8 cellular contexts compared by ENCODE assay signal in genomic region chr1:160205242-160205973, GRCh38. TPM values are rescaled to one million over a fixed set of nuclear protein-coding genes. Genes with fewer than 3 reads are reported as not detected.
DNase-seq lines count a peak whose midpoint lies in the region; ATAC-seq, FAIRE-seq and TF ChIP-seq lines count a peak whose summit lies in the region.

Gene PEA15, plus strand, starts transcription at chr1:160205384. Its CDS starts 6,161 bp downstream, at chr1:160211545.

- H3K9me3 Mint-ChIP-seq in activated T-helper 17 cell treated with anti-CD3 and anti-CD28 coated beads, Interleukin-2, amount 50 U/mL, for 72 hours, result no peaks in the 10 kb centered on the region
- H3K9me3 Mint-ChIP-seq in natural killer cell treated with Interleukin-12 subunit alpha and Interleukin-12 subunit beta and Interleukin-15 and Interleukin-18, amount 100 ng/mL, for 72 hours, result no peaks in the 10 kb centered on the region

- H3K4me1 ChIP-seq in A549, result peaks cover 45% of the 10 kb centered on the region

- 0% methylated on average over 7 of the region's 75 CpGs for WGBS in A549 (ENCODE audit: missing lambda C conversion rate)

- H3K36me3 Mint-ChIP-seq in activated T-helper 17 cell treated with anti-CD3 and anti-CD28 coated beads, Interleukin-2, amount 50 U/mL, for 72 hours (ENCODE audit: low read depth), result peaks cover 45% of the 10 kb centered on the region
- H3K36me3 Mint-ChIP-seq in natural killer cell treated with Interleukin-12 subunit alpha and Interleukin-12 subunit beta and Interleukin-15 and Interleukin-18, amount 100 ng/mL, for 72 hours, result no peaks in the 10 kb centered on the region

- no peak for TF ChIP-seq CTCF in A549 (IDR thresholded peaks at IDR 0.05)
- TF ChIP-seq CTCF in fibroblast of mammary gland (conservative IDR thresholded peaks at IDR 0.05; ENCODE audit: control insufficient read depth, insufficient read depth, low read depth, low read length), result no peak

- DNase-seq in A549 (ENCODE audit: low read depth in 1 of 2, low spot score in 1 of 2) (peak; percentile 60 to 87), RCC 7860 (ENCODE audit: low spot score) (peak; percentile 38), fibroblast of mammary gland (ENCODE audit: low read depth) (peak; percentile 32)
- peak; percentile 81 for DNase-seq in natural killer cell treated with Interleukin-12 subunit alpha and Interleukin-12 subunit beta and Interleukin-15 and Interleukin-18, amount 100 ng/mL, for 72 hours (ENCODE audit: low spot score)
- DNase-seq in stimulated activated naive CD4-positive, alpha-beta T cell (lab: John Stamatoyannopoulos, UW), result peak; percentile 39 to 62 (median 46)

- TF ChIP-seq POLR2A in A549 (IDR thresholded peaks at IDR 0.05; ENCODE audit: low read length), result peak; percentile 20; the same call in 1 of the 2 replicates

- ATAC-seq in A549 (peak; percentile 72 to 81), GM18498 (IDR thresholded peaks at IDR 0.05; ENCODE audit: unreplicated experiment) (peak; percentile 42), HG03175 (IDR thresholded peaks at IDR 0.05; ENCODE audit: unreplicated experiment) (peak; percentile 50)
- ATAC-seq in activated T-helper 17 cell treated with anti-CD3 and anti-CD28 coated beads, Interleukin-2, amount 50 U/mL, for 72 hours (replicated peaks), result peak; percentile 71
- peak; percentile 89 to 91 for ATAC-seq in natural killer cell treated with Interleukin-12 subunit alpha and Interleukin-12 subunit beta and Interleukin-15 and Interleukin-18, amount 100 ng/mL, for 72 hours

- TF ChIP-seq RAD21 in A549 (conservative IDR thresholded peaks at IDR 0.05 in 1 of 2, IDR thresholded peaks at IDR 0.05 in 1 of 2), result no peak

- peak within 1 kb of the TSS; percentile 98 for H3K4me2 ChIP-seq in A549

- H3K4me3 ChIP-seq in A549, result peak within 1 kb of the TSS; percentile 88
- H3K4me3 ChIP-seq in fibroblast of mammary gland (ENCODE audit: control insufficient read depth, low read depth, low read length), result peak within 1 kb of the TSS; percentile 87

- no peaks in the 10 kb centered on the region for H3K27me3 Mint-ChIP-seq in activated T-helper 17 cell treated with anti-CD3 and anti-CD28 coated beads, Interleukin-2, amount 50 U/mL, for 72 hours
- H3K27me3 Mint-ChIP-seq in natural killer cell treated with Interleukin-12 subunit alpha and Interleukin-12 subunit beta and Interleukin-15 and Interleukin-18, amount 100 ng/mL, for 72 hours, result no peaks in the 10 kb centered on the region

- no peak for TF ChIP-seq EP300 in A549 (IDR thresholded peaks at IDR 0.05)

- H3K27ac ChIP-seq in A549, result peak within 1 kb of the TSS; percentile 89 to 96

- no peaks in the 10 kb centered on the region for H3K9me3 ChIP-seq in A549

- FAIRE-seq in A549 (lab: Jason Lieb, UNC) (no peak), RCC 7860 (lab: Jason Lieb, UNC) (no peak)

- H3K27ac Mint-ChIP-seq in activated T-helper 17 cell treated with anti-CD3 and anti-CD28 coated beads, Interleukin-2, amount 50 U/mL, for 72 hours, result peak within 1 kb of the TSS; percentile 85
- H3K27ac Mint-ChIP-seq in natural killer cell treated with Interleukin-12 subunit alpha and Interleukin-12 subunit beta and Interleukin-15 and Interleukin-18, amount 100 ng/mL, for 72 hours, result peak within 1 kb of the TSS; percentile 82 to 84

- CTCF ChIA-PET in A549 (lab: Yijun Ruan, JAX), result interaction anchor here (1.1 to 7.6 kb wide), 8 partner anchors 8 to 103 kb away, joined by 3 to 86 read pairs (median 16); partner anchors contain the start of gene CASQ1

- POLR2A ChIA-PET in A549 (lab: Yijun Ruan, JAX), result no interaction called here

- peaks cover 38% of the 10 kb centered on the region for H3K4me1 Mint-ChIP-seq in activated T-helper 17 cell treated with anti-CD3 and anti-CD28 coated beads, Interleukin-2, amount 50 U/mL, for 72 hours
- H3K4me1 Mint-ChIP-seq in natural killer cell treated with Interleukin-12 subunit alpha and Interleukin-12 subunit beta and Interleukin-15 and Interleukin-18, amount 100 ng/mL, for 72 hours (ENCODE audit: low read depth in 2 of 2), result peaks cover 37 to 40% of the 10 kb centered on the region in 2 donors

- H3K4me3 Mint-ChIP-seq in activated T-helper 17 cell treated with anti-CD3 and anti-CD28 coated beads, Interleukin-2, amount 50 U/mL, for 72 hours, result peak within 1 kb of the TSS; percentile 76
- H3K4me3 Mint-ChIP-seq in natural killer cell treated with Interleukin-12 subunit alpha and Interleukin-12 subunit beta and Interleukin-15 and Interleukin-18, amount 100 ng/mL, for 72 hours, result peak within 1 kb of the TSS; percentile 88

TF ChIP-seq in A549, 52 proteins besides CTCF, POLR2A, EP300 and RAD21:
- TF ChIP-seq BCL3 (IDR thresholded peaks at IDR 0.05) (0 out of 3 replicates have a peak, but pooled peaks have one; percentile 17), TFCP2L1 (CRISPR knock-in tag; IDR thresholded peaks at IDR 0.05) (0 out of 2 replicates have a peak, but pooled peaks have one; percentile 27), PHF8 (IDR thresholded peaks at IDR 0.05; ENCODE audit: borderline replicate concordance, low read depth) (0 out of 2 replicates have a peak, but pooled peaks have one; percentile 35), CHD2 (IDR thresholded peaks at IDR 0.05; ENCODE audit: low read length, partially characterized antibody) (no peak), MYC (IDR thresholded peaks at IDR 0.05; ENCODE audit: borderline replicate concordance, low read length) (0 out of 2 replicates have a peak, but pooled peaks have one; percentile 11), ZSCAN20 (CRISPR knock-in tag; IDR thresholded peaks at IDR 0.05) (no peak), KDM5A (IDR thresholded peaks at IDR 0.05) (no peak), POLR2AphosphoS2 (conservative IDR thresholded peaks at IDR 0.05; ENCODE audit: low read length) (no peak), E2F6 (IDR thresholded peaks at IDR 0.05; ENCODE audit: borderline replicate concordance, low read depth) (0 out of 2 replicates have a peak, but pooled peaks have one; percentile 38), BHLHE40 (IDR thresholded peaks at IDR 0.05; ENCODE audit: low read depth, low read length) (no peak), JUN (IDR thresholded peaks at IDR 0.05) (peak in 1 of 2 experiments; percentile 54; a peak in 2 of 5 replicates)

RNA-seq across cellular contexts. Expression of gene PEA15, which starts in this region (rescaled TPM):
- polyA plus RNA-seq in A549 (2011; rRNA removed) (115 and 130 TPM in 2 replicates), A549 (2017; fragmentation: RNase III; extraction: RNeasy Plus Mini Kit Qiagen cat#74134 plus additional on column Dnase treatment) (136 to 157 TPM (median 150 TPM) in 3 replicates)
- 149 and 158 TPM in 2 replicates for polyA plus RNA-seq in A549 (2012; cell fraction: cytosol; rRNA removed)
- polyA plus RNA-seq in A549 (2012; cell fraction: nucleus; rRNA removed), result 53.6 and 58.6 TPM in 2 replicates
- polyA minus RNA-seq in A549 (2011; rRNA and poly(A)+ RNA removed), result 73.9 and 80.8 TPM in 2 replicates
- total RNA-seq in activated T-helper 17 cell treated with anti-CD3 and anti-CD28 coated beads, Interleukin-2, amount 50 U/mL, for 72 hours, result 10 to 100 TPM; 48.7 to 49.4 TPM
- total RNA-seq in natural killer cell treated with Interleukin-12 subunit alpha and Interleukin-12 subunit beta and Interleukin-15 and Interleukin-18, amount 100 ng/mL, for 72 hours, result 10 to 100 TPM; 55.7 to 63.3 TPM

Comparison
In these comparisons a context has a peak if more than half of its experiments do, and no peak if none do; other contexts are left out.
1. Peak in every context shown above with its lines: DNase-seq, ATAC-seq, H3K4me3 ChIP-seq and H3K27ac ChIP-seq.